Comparison of ENCODE assay signal across 1 cellular context in genomic region chr1:225917536-225917935, GRCh38.
TF ChIP-seq lines count a peak whose summit lies in the region.

No MANE protein-coding gene starts in this region.

TF ChIP-seq in IMR-90, 13 proteins besides CTCF, POLR2A, EP300 and RAD21:
- no peak for TF ChIP-seq CHD1 (IDR thresholded peaks at IDR 0.05; ENCODE audit: low read depth, low read length)
- peak; percentile 94 for TF ChIP-seq NFE2L2 (IDR thresholded peaks at IDR 0.05; ENCODE audit: low read depth, low read length)
- TF ChIP-seq MAFK (IDR thresholded peaks at IDR 0.05; ENCODE audit: low read depth, low read length), result peak; percentile 63; the same call in 1 of the 2 replicates
